ENCODE assay signal across 26 cellular contexts in the genomic region with DNA sequence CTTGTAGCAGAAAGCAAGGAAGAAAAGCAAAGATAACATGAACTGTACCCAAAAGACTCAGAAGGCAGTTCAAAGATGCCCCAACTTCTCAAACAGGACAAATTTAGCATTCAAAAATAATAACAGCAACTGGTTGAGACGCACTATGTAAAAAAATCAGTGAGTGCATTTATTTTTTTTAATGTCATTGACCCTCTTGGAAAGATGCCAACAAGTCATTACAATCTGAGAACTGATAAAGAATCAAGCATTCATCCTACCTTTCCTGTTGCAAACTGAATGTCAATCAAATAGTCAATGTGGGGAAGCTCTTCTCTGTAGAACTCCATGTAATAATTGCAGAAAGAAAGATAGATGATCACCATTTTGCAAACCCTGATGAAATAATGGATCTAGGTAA. TPM values are rescaled to one million over a fixed set of nuclear protein-coding genes. Genes with fewer than 3 reads are reported as not detected.
DNase-seq lines count a peak whose midpoint lies in the region; ATAC-seq and TF ChIP-seq lines count a peak whose summit lies in the region.
"Had no signal": no experiment of that assay in that cellular context is flagged by ENCODE, and none has a peak within 500 bp of the region (broad histone marks: within the 10 kb centered on the region; RNA-seq: fewer than 3 reads in every experiment).

No MANE protein-coding gene starts in this region.

- H3K27me3 Mint-ChIP-seq in activated naive CD4-positive, alpha-beta T cell treated with anti-CD3 and anti-CD28 coated beads for 36 hours (ENCODE audit: low read depth) = no peaks in the 10 kb centered on the region
- peaks cover 21% of the 10 kb centered on the region for H3K27me3 Mint-ChIP-seq in activated naive CD4-positive, alpha-beta T cell treated with anti-CD3 and anti-CD28 coated beads, Interleukin-2, amount 10 ng/mL, durations not matched to agents 7 days and 5 days
- peaks cover 41% of the 10 kb centered on the region for H3K27me3 Mint-ChIP-seq in brain
- H3K27me3 Mint-ChIP-seq in type B pancreatic cell = no peaks in the 10 kb centered on the region
- H3K27me3 Mint-ChIP-seq: stimulated activated naive CD8-positive, alpha-beta T cell treated with anti-CD3 and anti-CD28 coated beads, Interleukin-15, Interleukin-2, amounts not matched to agents 100 ng/mL and 50 ng/mL, for 24 hours had no signal

- no peak overlapping the region for H3K27ac Mint-ChIP-seq in activated naive CD4-positive, alpha-beta T cell treated with anti-CD3 and anti-CD28 coated beads for 36 hours
- H3K27ac Mint-ChIP-seq in activated naive CD4-positive, alpha-beta T cell treated with anti-CD3 and anti-CD28 coated beads, Interleukin-2, amount 10 ng/mL, durations not matched to agents 7 days and 5 days = no peak overlapping the region
- H3K27ac Mint-ChIP-seq in brain (no peak overlapping the region), type B pancreatic cell (peak overlapping the region; percentile 41)
- H3K27ac Mint-ChIP-seq: GM23338, neural progenitor cell had no signal

- H3K36me3 Mint-ChIP-seq in activated naive CD4-positive, alpha-beta T cell treated with anti-CD3 and anti-CD28 coated beads for 36 hours (ENCODE audit: low read depth) = no peaks in the 10 kb centered on the region
- peaks cover 10% of the 10 kb centered on the region for H3K36me3 Mint-ChIP-seq in activated naive CD4-positive, alpha-beta T cell treated with anti-CD3 and anti-CD28 coated beads, Interleukin-2, amount 10 ng/mL, durations not matched to agents 7 days and 5 days
- H3K36me3 Mint-ChIP-seq in brain (peaks cover 12% of the 10 kb centered on the region), type B pancreatic cell (no peaks in the 10 kb centered on the region)

- no peaks in the 10 kb centered on the region for H3K9me3 Mint-ChIP-seq in activated naive CD4-positive, alpha-beta T cell treated with anti-CD3 and anti-CD28 coated beads for 36 hours
- H3K9me3 Mint-ChIP-seq in activated naive CD4-positive, alpha-beta T cell treated with anti-CD3 and anti-CD28 coated beads, Interleukin-2, amount 10 ng/mL, durations not matched to agents 7 days and 5 days = no peaks in the 10 kb centered on the region
- H3K9me3 Mint-ChIP-seq in brain (peaks cover 0 to 2% (median 0%) of the 10 kb centered on the region in 5 experiments), type B pancreatic cell (no peaks in the 10 kb centered on the region)
- H3K9me3 Mint-ChIP-seq: GM23338; neural progenitor cell; stimulated activated naive CD8-positive, alpha-beta T cell treated with anti-CD3 and anti-CD28 coated beads, Interleukin-15, Interleukin-2, amounts not matched to agents 100 ng/mL and 50 ng/mL, for 24 hours had no signal

- no peak for TF ChIP-seq CTCF in brain (conservative IDR thresholded peaks at IDR 0.05)
- TF ChIP-seq CTCF in type B pancreatic cell (conservative IDR thresholded peaks at IDR 0.05) = no peak

- CTCF ChIA-PET in activated naive CD4-positive, alpha-beta T cell treated with anti-CD3 and anti-CD28 coated beads for 36 hours (lab: Charles Lee) = no interaction called here
- CTCF ChIA-PET in activated naive CD4-positive, alpha-beta T cell treated with anti-CD3 and anti-CD28 coated beads, Interleukin-2, amount 10 ng/mL, durations not matched to agents 7 days and 5 days (lab: Charles Lee) = interaction anchor here (1.5 kb wide), 1 partner anchor 376 kb away, joined by 3 read pairs; no protein-coding TSS in a partner anchor

- peak overlapping the region; percentile 41 for H3K4me3 Mint-ChIP-seq in activated naive CD4-positive, alpha-beta T cell treated with anti-CD3 and anti-CD28 coated beads for 36 hours
- H3K4me3 Mint-ChIP-seq in activated naive CD4-positive, alpha-beta T cell treated with anti-CD3 and anti-CD28 coated beads, Interleukin-2, amount 10 ng/mL, durations not matched to agents 7 days and 5 days = no peak overlapping the region
- H3K4me3 Mint-ChIP-seq in brain (peak overlapping the region; percentile 50 to 79 (median 63)), type B pancreatic cell (peak overlapping the region; percentile 67)

- no peak for ATAC-seq in HG02642 (IDR thresholded peaks at IDR 0.05; ENCODE audit: poor library complexity, unreplicated experiment)
- ATAC-seq: gastrocnemius medialis, GM23338, left ventricle myocardium superior, sciatic nerve had no signal

- H3K4me1 Mint-ChIP-seq in activated naive CD4-positive, alpha-beta T cell treated with anti-CD3 and anti-CD28 coated beads for 36 hours (ENCODE audit: low read depth) = peaks cover 24% of the 10 kb centered on the region
- H3K4me1 Mint-ChIP-seq in activated naive CD4-positive, alpha-beta T cell treated with anti-CD3 and anti-CD28 coated beads, Interleukin-2, amount 10 ng/mL, durations not matched to agents 7 days and 5 days = peaks cover 35% of the 10 kb centered on the region
- H3K4me1 Mint-ChIP-seq in brain (peaks cover 28% of the 10 kb centered on the region), type B pancreatic cell (ENCODE audit: unreplicated experiment) (peaks cover 23% of the 10 kb centered on the region)

- DNase-seq in activated naive CD4-positive, alpha-beta T cell treated with anti-CD3 and anti-CD28 coated beads for 36 hours = no peak
- DNase-seq in activated naive CD4-positive, alpha-beta T cell treated with anti-CD3 and anti-CD28 coated beads, Interleukin-2, amount 10 ng/mL, durations not matched to agents 7 days and 5 days = no peak
- DNase-seq in HT-29 (ENCODE audit: low spot score) (peak; percentile 21), type B pancreatic cell (ENCODE audit: extremely low spot score, unreplicated experiment) (no peak), DMS79 (lab: John Stamatoyannopoulos, UW) (no peak)
- DNase-seq: activated CD4-positive, alpha-beta T cell treated with anti-CD3 and anti-CD28 coated beads, Interleukin-2, amount 50 U/mL, for 1 hour; activated naive CD4-positive, alpha-beta T cell; central memory CD4-positive, alpha-beta T cell; dermis blood vessel endothelial cell; DMS53; gastrocnemius medialis; GF-D8; hypothalamus; KG1; left ventricle myocardium superior; NCI-H1436 treated with DMSO at 0.1 percent for 48 hours; NCI-H2171; NCI-H524 treated with DMSO at 0.1 percent for 48 hours; posterior cingulate gyrus; RPMI8226 had no signal

- intact Hi-C loops in activated naive CD4-positive, alpha-beta T cell treated with anti-CD3 and anti-CD28 coated beads for 36 hours (cut with micrococcal nuclease) = loop anchor here (2.0 kb wide), 3 partner anchors 63 to 351 kb away; a partner anchor contains a TSS

RNA-seq across cellular contexts. Expression of a gene that starts 1.7 kb away (rescaled TPM):
- 10 to 100 TPM; 10.3 to 13.7 TPM for total RNA-seq in activated naive CD4-positive, alpha-beta T cell treated with anti-CD3 and anti-CD28 coated beads for 36 hours
- 7.2 and 9.8 TPM in 2 replicates for total RNA-seq in HT-29 (2014; rRNA removed; shearing (Covaris generic))
- polyA plus RNA-seq in brain (ENCODE audit: insufficient read depth, low read depth, low replicate concordance) = 2.1 TPM
- total RNA-seq in type B pancreatic cell (ENCODE audit: low replicate concordance) = 21.0 and 36.0 TPM in 2 replicates

RNA-seq across cellular contexts. Expression of a gene that starts 3.5 kb away (rescaled TPM):
- total RNA-seq in activated naive CD4-positive, alpha-beta T cell treated with anti-CD3 and anti-CD28 coated beads for 36 hours = under 1 TPM; 0.47 to 0.79 TPM
- total RNA-seq in HT-29 (2014; rRNA removed; shearing (Covaris generic)) = not detected in 2 replicates
- not detected for polyA plus RNA-seq in brain (ENCODE audit: insufficient read depth, low read depth, low replicate concordance)
- total RNA-seq in type B pancreatic cell (ENCODE audit: low replicate concordance) = not detected in 2 replicates
